20 cellular contexts compared by ENCODE assay signal in the genomic region with DNA sequence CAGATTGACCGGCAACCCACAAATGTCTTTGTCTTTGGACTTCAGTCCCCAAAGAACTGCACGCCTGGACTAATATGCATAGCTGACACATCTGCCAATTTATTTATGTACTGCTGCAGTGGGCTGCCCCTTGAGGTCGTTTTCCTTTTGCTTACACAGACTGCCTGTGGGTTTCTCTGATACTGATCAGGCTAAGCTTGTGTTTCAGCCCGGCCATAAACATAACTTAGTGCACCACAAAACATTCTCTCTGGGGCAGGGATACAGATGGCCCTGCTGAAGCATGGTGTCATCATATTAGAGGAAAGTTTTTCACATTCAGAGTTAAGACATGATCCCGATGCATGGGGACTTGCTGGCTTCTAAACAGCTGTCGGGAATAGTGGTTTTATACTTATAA.
DNase-seq lines count a peak whose midpoint lies in the region; ATAC-seq, FAIRE-seq and TF ChIP-seq lines count a peak whose summit lies in the region.
"Had no signal": no experiment of that assay in that cellular context is flagged by ENCODE, and none has a peak within 500 bp of the region (broad histone marks: within the 10 kb centered on the region; RNA-seq: fewer than 3 reads in every experiment).

No MANE protein-coding gene starts in this region.

- no peak overlapping the region for H3K4me2 ChIP-seq in K562 (ENCODE audit: insufficient read depth, low read length)

- in situ Hi-C loops in K562 (cut with MboI): loop anchor here (25.0 kb wide), 1 partner anchor 950 kb away; no protein-coding TSS in a partner anchor

- peaks cover 0 to 12% of the 10 kb centered on the region in 2 experiments; a peak in 2 of 5 replicates for H3K27me3 ChIP-seq in K562 (ENCODE audit: control insufficient read depth in 2 of 2, insufficient read depth in 2 of 2, low read length in 2 of 2)

- no TSS peak for BruUV-seq in K562 (replicated peaks; lab: Mats Ljungman, UMichigan)

- TF ChIP-seq POLR2A in K562 (conservative IDR thresholded peaks at IDR 0.05): no peak

- no peaks in the 10 kb centered on the region for H3K4me1 ChIP-seq in K562 (replicated peaks in 1 of 2; ENCODE audit: control insufficient read depth in 2 of 2, insufficient read depth in 2 of 2, low read length in 2 of 2)
- H3K4me1 ChIP-seq: left ventricle myocardium inferior, prostate gland had no signal

- no peaks in the 10 kb centered on the region for H4K20me1 ChIP-seq in K562 (replicated peaks; ENCODE audit: control insufficient read depth, insufficient read depth, low read length)

- CTCF ChIA-PET in K562 (lab: Yijun Ruan, JAX; ENCODE audit: low intra/inter-chr PET ratio): no interaction called here

- DNase-seq in AG08395 (ENCODE audit: low spot score) (peak; percentile 37), K562 (ENCODE audit: extremely low read depth in 1 of 4, low spot score in 3 of 4) (no peak), cerebellum (ENCODE audit: low spot score) (no peak), NCI-H146 treated with DMSO at 0.1 percent for 48 hours (lab: John Stamatoyannopoulos, UW; ENCODE audit: unreplicated experiment) (no peak)
- DNase-seq: ACHN; activated naive CD4-positive, alpha-beta T cell treated with anti-CD3 and anti-CD28 coated beads, Interleukin-2, amount 50 U/mL, for 16 hours; activated T-cell treated with anti-CD3 and anti-CD28 coated beads, Interleukin-2, amount 50 U/mL, for 24 hours; COR-L47; effector CD4-positive, alpha-beta T cell; GDM1; left ventricle myocardium inferior; NCI-H187; PC-3 had no signal

- H3K27ac ChIP-seq in K562 (ENCODE audit: extremely low read depth, low read depth, low read length): no peak overlapping the region
- H3K27ac ChIP-seq: left ventricle myocardium inferior, prostate gland had no signal

- H2AFZ ChIP-seq in K562 (ENCODE audit: low read depth, low read length): no peak overlapping the region

- POLR2A ChIA-PET in K562 (lab: Yijun Ruan, JAX): interaction anchor here (0.7 kb wide), 1 partner anchor 12 kb away, joined by 3 read pairs; no protein-coding TSS in a partner anchor

- no peaks in the 10 kb centered on the region for H3K9me3 Mint-ChIP-seq in nephron
- H3K9me3 Mint-ChIP-seq: activated T-cell treated with anti-CD3 and anti-CD28 coated beads, Interleukin-2, amount 50 U/mL, for 24 hours; stimulated activated naive CD8-positive, alpha-beta T cell treated with anti-CD3 and anti-CD28 coated beads, Interleukin-15, Interleukin-2, amounts not matched to agents 100 ng/mL and 50 ng/mL, for 24 hours had no signal

- peak overlapping the region; percentile 3 to 87 (median 53) for H3K27ac Mint-ChIP-seq in nephron
- H3K27ac Mint-ChIP-seq: activated T-cell treated with anti-CD3 and anti-CD28 coated beads, Interleukin-2, amount 50 U/mL, for 24 hours; stimulated activated naive CD8-positive, alpha-beta T cell treated with anti-CD3 and anti-CD28 coated beads, Interleukin-15, Interleukin-2, amounts not matched to agents 100 ng/mL and 50 ng/mL, for 24 hours had no signal

- no peaks in the 10 kb centered on the region for H3K9me3 ChIP-seq in K562 (replicated peaks; ENCODE audit: control insufficient read depth, insufficient read depth, low read depth, low read length)
- H3K9me3 ChIP-seq: left ventricle myocardium inferior, prostate gland had no signal

- FAIRE-seq in K562 (lab: Jason Lieb, UNC): no peak
- FAIRE-seq: urothelium cell line had no signal

- H3K4me3 Mint-ChIP-seq in nephron: no peak overlapping the region
- H3K4me3 Mint-ChIP-seq: activated T-cell treated with anti-CD3 and anti-CD28 coated beads, Interleukin-2, amount 50 U/mL, for 24 hours; stimulated activated naive CD8-positive, alpha-beta T cell treated with anti-CD3 and anti-CD28 coated beads, Interleukin-15, Interleukin-2, amounts not matched to agents 100 ng/mL and 50 ng/mL, for 24 hours had no signal

- no peak overlapping the region for H3K9ac ChIP-seq in K562 (ENCODE audit: insufficient read depth in 1 of 2, low read depth in 2 of 2, low read length in 2 of 2)

- no peaks in the 10 kb centered on the region for H3K36me3 ChIP-seq in K562 (ENCODE audit: control insufficient read depth, insufficient read depth, low read length)
- H3K36me3 ChIP-seq: left ventricle myocardium inferior, prostate gland had no signal

- no peak for TF ChIP-seq RAD21 in K562 (CRISPR knock-in tag; conservative IDR thresholded peaks at IDR 0.05 in 1 of 2, IDR thresholded peaks at IDR 0.05 in 1 of 2)

- peaks cover 20% of the 10 kb centered on the region for H3K4me1 Mint-ChIP-seq in nephron

- WGBS in K562 (ENCODE audit: insufficient coverage, low coverage, missing lambda C conversion rate): 3% methylated on average over 6 of the region's 6 CpGs

- H3K9me1 ChIP-seq in K562 (ENCODE audit: control insufficient read depth, insufficient read depth, low read length): no peaks in the 10 kb centered on the region

- H3K36me3 Mint-ChIP-seq in nephron (ENCODE audit: low read depth): no peaks in the 10 kb centered on the region

- TF ChIP-seq EP300 in K562 (IDR thresholded peaks at IDR 0.05; ENCODE audit: low read length): no peak

- ATAC-seq in HG02870 (IDR thresholded peaks at IDR 0.05; ENCODE audit: unreplicated experiment): peak; percentile 16
- peak; percentile 46 for ATAC-seq in K562
- ATAC-seq in HG02763 (IDR thresholded peaks at IDR 0.05; ENCODE audit: unreplicated experiment): no peak
- no peak for ATAC-seq in HG03520 (IDR thresholded peaks at IDR 0.05; ENCODE audit: unreplicated experiment)
- ATAC-seq: PC-3 had no signal

- intact Hi-C loops in K562 (cut with micrococcal nuclease): no loop called here

- no peaks in the 10 kb centered on the region for H3K27me3 Mint-ChIP-seq in nephron (ENCODE audit: low read depth)

- H3K79me2 ChIP-seq in K562 (ENCODE audit: control insufficient read depth, insufficient read depth, low read length): no peaks in the 10 kb centered on the region

- H3K4me3 ChIP-seq in K562: no peak overlapping the region
- H3K4me3 ChIP-seq: left ventricle myocardium inferior, prostate gland had no signal

- no peak for TF ChIP-seq CTCF in K562 (IDR thresholded peaks at IDR 0.05 in 2 of 3, conservative IDR thresholded peaks at IDR 0.05 in 1 of 3; ENCODE audit: insufficient read depth in 2 of 3, low read depth in 1 of 3, low read length in 3 of 3)
- TF ChIP-seq CTCF in nephron (IDR thresholded peaks at IDR 0.05; ENCODE audit: unreplicated experiment in 3 of 3): peak in 1 of 3 experiments; percentile 5

TF ChIP-seq in K562, 482 proteins besides CTCF, POLR2A, EP300 and RAD21 (continues in another document):
- no peak for TF ChIP-seq ZNF583 (CRISPR knock-in tag; IDR thresholded peaks at IDR 0.05)
- TF ChIP-seq, protein P1, sequence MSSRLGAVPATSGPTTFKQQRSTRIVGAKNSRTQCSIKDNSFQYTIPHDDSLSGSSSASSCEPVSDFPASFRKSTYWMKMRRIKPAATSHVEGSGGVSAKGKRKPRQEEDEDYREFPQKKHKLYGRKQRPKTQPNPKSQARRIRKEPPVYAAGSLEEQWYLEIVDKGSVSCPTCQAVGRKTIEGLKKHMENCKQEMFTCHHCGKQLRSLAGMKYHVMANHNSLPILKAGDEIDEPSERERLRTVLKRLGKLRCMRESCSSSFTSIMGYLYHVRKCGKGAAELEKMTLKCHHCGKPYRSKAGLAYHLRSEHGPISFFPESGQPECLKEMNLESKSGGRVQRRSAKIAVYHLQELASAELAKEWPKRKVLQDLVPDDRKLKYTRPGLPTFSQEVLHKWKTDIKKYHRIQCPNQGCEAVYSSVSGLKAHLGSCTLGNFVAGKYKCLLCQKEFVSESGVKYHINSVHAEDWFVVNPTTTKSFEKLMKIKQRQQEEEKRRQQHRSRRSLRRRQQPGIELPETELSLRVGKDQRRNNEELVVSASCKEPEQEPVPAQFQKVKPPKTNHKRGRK (tag; IDR thresholded peaks at IDR 0.05): no peak

Comparison
In these comparisons a context has a peak if more than half of its experiments do, and no peak if none do; other contexts are left out.
1. ATAC-seq: peak in HG02870 (single experiment) and K562 (single experiment); none in HG02763 (single experiment) and HG03520 (single experiment).